Comparison of ENCODE assay signal across 8 cellular contexts in genomic region chr2:120177011-120177621, GRCh38. TPM values are rescaled to one million over a fixed set of nuclear protein-coding genes. Genes with fewer than 3 reads are reported as not detected.
DNase-seq lines count a peak whose midpoint lies in the region; ATAC-seq and TF ChIP-seq lines count a peak whose summit lies in the region.

No MANE protein-coding gene starts in this region.

- H3K36me3 Mint-ChIP-seq in activated naive CD4-positive, alpha-beta T cell treated with anti-CD3 and anti-CD28 coated beads, Interleukin-2, amount 10 ng/mL, durations not matched to agents 7 days and 5 days: peaks cover 28% of the 10 kb centered on the region

- H3K36me3 ChIP-seq in BE2C: no peaks in the 10 kb centered on the region

- H3K27me3 Mint-ChIP-seq in activated naive CD4-positive, alpha-beta T cell treated with anti-CD3 and anti-CD28 coated beads, Interleukin-2, amount 10 ng/mL, durations not matched to agents 7 days and 5 days: no peaks in the 10 kb centered on the region

- no peaks in the 10 kb centered on the region for H3K9me3 Mint-ChIP-seq in activated naive CD4-positive, alpha-beta T cell treated with anti-CD3 and anti-CD28 coated beads, Interleukin-2, amount 10 ng/mL, durations not matched to agents 7 days and 5 days

- H3K9me3 ChIP-seq in BE2C: no peaks in the 10 kb centered on the region

- H3K27ac Mint-ChIP-seq in activated naive CD4-positive, alpha-beta T cell treated with anti-CD3 and anti-CD28 coated beads, Interleukin-2, amount 10 ng/mL, durations not matched to agents 7 days and 5 days: peak overlapping the region; percentile 97

- TF ChIP-seq CTCF in BE2C (IDR thresholded peaks at IDR 0.05; ENCODE audit: low read depth, low read length): no peak

- DNase-seq in SK-MEL-5 (ENCODE audit: low read depth, low spot score) (peak; percentile 22), lung microvascular endothelial cell (ENCODE audit: low read depth in 2 of 2) (peak; percentile 44 to 59), BE2C (no peak), SHP77 (lab: John Stamatoyannopoulos, UW) (no peak)
- peak; percentile 86 for DNase-seq in activated naive CD4-positive, alpha-beta T cell treated with anti-CD3 and anti-CD28 coated beads, Interleukin-2, amount 10 ng/mL, durations not matched to agents 7 days and 5 days
- peak; percentile 81 for DNase-seq in stimulated activated naive CD8-positive, alpha-beta T cell treated with anti-CD3 and anti-CD28 coated beads, Interleukin-15, Interleukin-2, amounts not matched to agents 100 U/mL and 50 U/mL, for 24 hours

- ATAC-seq in GM18505 (IDR thresholded peaks at IDR 0.05; ENCODE audit: unreplicated experiment) (peak; percentile 98), HG02870 (IDR thresholded peaks at IDR 0.05; ENCODE audit: unreplicated experiment) (peak; percentile 95)
- peak; percentile 95 for ATAC-seq in stimulated activated naive CD8-positive, alpha-beta T cell treated with anti-CD3 and anti-CD28 coated beads, Interleukin-15, Interleukin-2, amounts not matched to agents 100 U/mL and 50 U/mL, for 24 hours

- H3K4me1 ChIP-seq in BE2C: peaks cover 3% of the 10 kb centered on the region; the same call in 1 of the 2 replicates

- TF ChIP-seq POLR2A in GM18505 (IDR thresholded peaks at IDR 0.05; ENCODE audit: borderline replicate concordance, extremely low read depth, insufficient read depth, insufficient read length): peak; percentile 92

- in situ Hi-C loops in SK-MEL-5 (cut with HindIII; ENCODE audit: low pct_unique_long_range_greater_than_20kb, low sequenced_read_pairs): no loop called here

- no peak overlapping the region for H3K4me3 ChIP-seq in BE2C (ENCODE audit: low read depth, low read length)

- CTCF ChIA-PET in activated naive CD4-positive, alpha-beta T cell treated with anti-CD3 and anti-CD28 coated beads, Interleukin-2, amount 10 ng/mL, durations not matched to agents 7 days and 5 days (lab: Charles Lee): interaction anchor here (0.6 to 6.4 kb wide), 28 partner anchors 7 to 535 kb away, joined by 3 to 74 read pairs (median 6); partner anchors contain the start of genes PTPN4 and RALB

- no peaks in the 10 kb centered on the region for H3K27me3 ChIP-seq in BE2C

- peaks cover 65% of the 10 kb centered on the region for H3K4me1 Mint-ChIP-seq in activated naive CD4-positive, alpha-beta T cell treated with anti-CD3 and anti-CD28 coated beads, Interleukin-2, amount 10 ng/mL, durations not matched to agents 7 days and 5 days

- H3K4me3 Mint-ChIP-seq in activated naive CD4-positive, alpha-beta T cell treated with anti-CD3 and anti-CD28 coated beads, Interleukin-2, amount 10 ng/mL, durations not matched to agents 7 days and 5 days: peak overlapping the region; percentile 88

RNA-seq across cellular contexts. Expression of gene TMEM185B, which starts 46.1 kb away (rescaled TPM):
- 28.7 and 29.1 TPM in 2 replicates for total RNA-seq in SK-MEL-5 (2014; rRNA removed; shearing (Covaris generic))
- polyA plus RNA-seq in SK-MEL-5 (2015; cell fraction: cytosol; rRNA removed): 43.4 and 50.0 TPM in 2 replicates
- polyA plus RNA-seq in SK-MEL-5 (2015; cell fraction: nucleus; rRNA removed): 15.1 and 17.6 TPM in 2 replicates
- 19.2 and 33.3 TPM in 2 replicates for total RNA-seq in lung microvascular endothelial cell
- polyA plus RNA-seq in BE2C (2012; ENCODE audit: insufficient read depth, insufficient read length, low read depth): 19.6 TPM

Comparison
In these comparisons a context has a peak if more than half of its experiments do, and no peak if none do; other contexts are left out.
1. DNase-seq: peak in SK-MEL-5 (single experiment), activated naive CD4-positive, alpha-beta T cell treated with anti-CD3 and anti-CD28 coated beads, Interleukin-2, amount 10 ng/mL, durations not matched to agents 7 days and 5 days (single experiment), lung microvascular endothelial cell (2 of 2) and stimulated activated naive CD8-positive, alpha-beta T cell treated with anti-CD3 and anti-CD28 coated beads, Interleukin-15, Interleukin-2, amounts not matched to agents 100 U/mL and 50 U/mL, for 24 hours (single experiment); none in BE2C (single experiment) and SHP77 (0 of 2).
2. Peak in every context shown above with its lines, with median percentiles within 50 percentile points of each other: ATAC-seq.